ENCODE assay signal across 22 cellular contexts in genomic region chr16:53626816-53627215, GRCh38.
"Had no signal": no experiment of that assay in that cellular context is flagged by ENCODE, and none has a peak within 500 bp of the region (broad histone marks: within the 10 kb centered on the region; RNA-seq: fewer than 3 reads in every experiment).

No MANE protein-coding gene starts in this region.

- H3K9me3 Mint-ChIP-seq: T-helper 2 cell treated with Interferon-gamma antibody and Interleukin-4, amounts not matched to agents 5 μg/mL and 100 μg/mL, for 36 hours; type B pancreatic cell had no signal

- ATAC-seq: heart left ventricle; left cardiac atrium; mucosa of descending colon; stimulated activated naive B cell treated with anti-CD40 and anti-IgM and Interleukin-4, amounts not matched to agents 10 μg/mL and 1 μg/mL and 100 μg/mL, for 72 hours; WTC11 had no signal

- H3K4me3 ChIP-seq: heart left ventricle, mucosa of descending colon, sigmoid colon, smooth muscle cell, thoracic aorta, vagina had no signal

- H3K4me1 ChIP-seq: heart left ventricle, parathyroid adenoma, vagina had no signal

- H3K36me3 ChIP-seq: heart left ventricle, sigmoid colon, thoracic aorta, vagina had no signal

- H3K27ac ChIP-seq: epithelial cell of prostate, heart left ventricle, parathyroid adenoma, sigmoid colon, thoracic aorta, vagina had no signal

- H3K4me1 Mint-ChIP-seq: endodermal cell; nephron progenitor cell; stimulated activated naive B cell treated with anti-CD40 and anti-IgM and Interleukin-4, amounts not matched to agents 10 μg/mL and 1 μg/mL and 100 μg/mL, for 72 hours had no signal

- H3K9me3 ChIP-seq: heart left ventricle, mucosa of descending colon, sigmoid colon, thoracic aorta, vagina had no signal

- H3K27me3 ChIP-seq: heart left ventricle, sigmoid colon, vagina had no signal

- DNase-seq: activated T-cell treated with anti-CD3 and anti-CD28 coated beads, Interleukin-2, amount 50 U/mL, for 1 hour; central memory CD4-positive, alpha-beta T cell; endodermal cell; heart left ventricle; islet precursor cell; left cardiac atrium; mesendoderm; mucosa of descending colon; nephron progenitor cell; sigmoid colon; stimulated activated CD4-positive, alpha-beta T cell treated with anti-CD3 and anti-CD28 coated beads, Interleukin-15, amount 100 ng/mL, for 24 hours; stimulated activated CD8-positive, alpha-beta memory T cell treated with anti-CD3 and anti-CD28 coated beads, Interleukin-4, amount 100 ng/mL, for 48 hours; stimulated activated naive B cell treated with anti-CD40 and anti-IgM and Interleukin-4, amounts not matched to agents 10 μg/mL and 1 μg/mL and 100 μg/mL, for 72 hours had no signal

- H3K9ac ChIP-seq: parathyroid adenoma had no signal

- H3K27me3 Mint-ChIP-seq: activated naive CD8-positive, alpha-beta T cell; stimulated activated naive B cell treated with anti-CD40 and anti-IgM and Interleukin-4, amounts not matched to agents 10 μg/mL and 1 μg/mL and 100 μg/mL, for 72 hours; type B pancreatic cell had no signal

- H3K4me3 Mint-ChIP-seq: activated naive CD8-positive, alpha-beta T cell; endodermal cell; nephron progenitor cell; stimulated activated naive B cell treated with anti-CD40 and anti-IgM and Interleukin-4, amounts not matched to agents 10 μg/mL and 1 μg/mL and 100 μg/mL, for 72 hours; T-helper 2 cell treated with Interferon-gamma antibody and Interleukin-4, amounts not matched to agents 5 μg/mL and 100 μg/mL, for 36 hours; type B pancreatic cell; WTC11 had no signal

- H3K27ac Mint-ChIP-seq: activated naive CD8-positive, alpha-beta T cell; endodermal cell; nephron progenitor cell; stimulated activated naive B cell treated with anti-CD40 and anti-IgM and Interleukin-4, amounts not matched to agents 10 μg/mL and 1 μg/mL and 100 μg/mL, for 72 hours; T-helper 2 cell treated with Interferon-gamma antibody and Interleukin-4, amounts not matched to agents 5 μg/mL and 100 μg/mL, for 36 hours; type B pancreatic cell; WTC11 had no signal
